Comparison of ENCODE assay signal across 9 cellular contexts in the genomic region with DNA sequence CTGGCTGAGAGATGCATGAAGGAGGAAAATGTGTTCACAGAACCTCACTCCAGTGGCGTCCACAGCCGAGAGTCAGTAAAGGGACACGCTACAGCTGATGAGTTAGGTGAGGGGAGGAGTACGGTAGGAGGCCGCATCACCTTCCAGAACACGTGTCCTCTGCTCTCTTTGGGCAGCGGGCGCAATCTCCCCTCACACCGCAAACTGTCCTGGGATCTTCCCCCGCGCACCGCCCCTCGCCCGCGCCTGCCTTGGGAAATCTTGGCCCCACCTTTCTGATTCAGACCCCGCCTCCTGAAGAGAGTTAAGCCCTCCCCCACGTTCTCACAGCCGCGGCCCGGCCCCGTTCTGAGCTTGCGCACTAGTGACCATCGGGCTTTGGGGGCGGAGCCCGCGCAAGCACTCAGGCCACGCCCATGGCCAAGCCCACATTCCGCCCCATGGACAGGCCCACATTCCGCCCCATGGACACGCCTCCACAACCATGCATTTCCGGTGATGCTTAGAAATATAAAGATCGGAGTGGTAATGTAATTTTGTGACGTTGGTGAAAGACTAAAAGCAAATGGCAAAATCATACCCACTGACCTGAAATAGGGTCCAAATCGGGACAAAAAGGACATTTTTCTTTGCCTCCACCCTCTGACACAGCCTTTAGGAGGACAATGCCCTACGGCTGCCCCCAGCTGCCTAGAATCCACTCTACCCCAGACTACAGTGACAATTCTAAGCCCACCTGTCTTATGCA. TPM values are rescaled to one million over a fixed set of nuclear protein-coding genes. Genes with fewer than 3 reads are reported as not detected.
DNase-seq lines count a peak whose midpoint lies in the region; ATAC-seq, FAIRE-seq and TF ChIP-seq lines count a peak whose summit lies in the region.
"Had no signal": no experiment of that assay in that cellular context is flagged by ENCODE, and none has a peak within 500 bp of the region (broad histone marks: within the 10 kb centered on the region; RNA-seq: fewer than 3 reads in every experiment).

No MANE protein-coding gene starts in this region.

- TF ChIP-seq RAD21 in A549 (conservative IDR thresholded peaks at IDR 0.05 in 1 of 2, IDR thresholded peaks at IDR 0.05 in 1 of 2) = no peak

- ATAC-seq in A549 = peak; percentile 87 to 94
- peak; percentile 62 for ATAC-seq in GM18870 (IDR thresholded peaks at IDR 0.05; ENCODE audit: unreplicated experiment)
- peak; percentile 87 for ATAC-seq in HG03139 (IDR thresholded peaks at IDR 0.05; ENCODE audit: unreplicated experiment)

- no peak for TF ChIP-seq EP300 in A549 (IDR thresholded peaks at IDR 0.05)

- FAIRE-seq in A549 (lab: Jason Lieb, UNC) = peak; percentile 32

- H3K4me2 ChIP-seq in A549 = peak overlapping the region; percentile 92

- WGBS in A549 (ENCODE audit: missing lambda C conversion rate) = 4% methylated on average over 22 of the region's 35 CpGs

- H3K4me1 ChIP-seq in A549 = peaks cover 30% of the 10 kb centered on the region

- H3K4me3 ChIP-seq in A549 = peak overlapping the region; percentile 59

- peak overlapping the region; percentile 68 to 84 for H3K27ac ChIP-seq in A549

- no peak for TF ChIP-seq CTCF in A549 (IDR thresholded peaks at IDR 0.05)

- H3K9me3 ChIP-seq in A549 = no peaks in the 10 kb centered on the region

- CTCF ChIA-PET in A549 (lab: Yijun Ruan, JAX) = interaction anchor here (0.8 to 1.5 kb wide), 3 partner anchors 30 to 55 kb away, joined by 3 to 5 read pairs (median 3); no protein-coding TSS in a partner anchor

- peak; percentile 61 to 93 for DNase-seq in A549 (ENCODE audit: low read depth in 1 of 2, low spot score in 1 of 2)
- peak; percentile 98 for DNase-seq in NCI-H2227 (lab: John Stamatoyannopoulos, UW; ENCODE audit: unreplicated experiment)
- DNase-seq in activated CD4-positive, CD25-positive, alpha-beta regulatory T cell (lab: John Stamatoyannopoulos, UW) = peak; percentile 54 to 71 (median 58)
- DNase-seq in central memory CD4-positive, alpha-beta T cell = peak; percentile 86
- peak; percentile 87 for DNase-seq in inferior parietal cortex (ENCODE audit: extremely low spot score)
- peak; percentile 72 for DNase-seq in smooth muscle cell of the brain vasculature (ENCODE audit: low read depth, low spot score)
- DNase-seq: DND-41 had no signal

- POLR2A ChIA-PET in A549 (lab: Yijun Ruan, JAX) = interaction anchor here (0.5 to 1.3 kb wide), 3 partner anchors 48 to 568 kb away, joined by 3 to 5 read pairs (median 3); partner anchors contain the start of gene RTL8A

- peak; percentile 50 for TF ChIP-seq POLR2A in A549 (IDR thresholded peaks at IDR 0.05; ENCODE audit: low read length)

TF ChIP-seq in A549, 52 proteins besides CTCF, POLR2A, EP300 and RAD21:
- TF ChIP-seq EHF (CRISPR knock-in tag; IDR thresholded peaks at IDR 0.05) (no peak), NPAS2 (CRISPR knock-in tag; IDR thresholded peaks at IDR 0.05; ENCODE audit: borderline replicate concordance) (no peak), ZSCAN20 (CRISPR knock-in tag; IDR thresholded peaks at IDR 0.05) (no peak), JUN (IDR thresholded peaks at IDR 0.05) (peak in 1 of 2 experiments; percentile 44; a peak in 2 of 5 replicates), REST (IDR thresholded peaks at IDR 0.05) (no peak), TFCP2L1 (CRISPR knock-in tag; IDR thresholded peaks at IDR 0.05) (0 out of 2 replicates have a peak, but pooled peaks have one; percentile 29), PHF8 (IDR thresholded peaks at IDR 0.05; ENCODE audit: borderline replicate concordance, low read depth) (peak; percentile 23; the same call in 1 of the 2 replicates)
- TF ChIP-seq, protein P1, sequence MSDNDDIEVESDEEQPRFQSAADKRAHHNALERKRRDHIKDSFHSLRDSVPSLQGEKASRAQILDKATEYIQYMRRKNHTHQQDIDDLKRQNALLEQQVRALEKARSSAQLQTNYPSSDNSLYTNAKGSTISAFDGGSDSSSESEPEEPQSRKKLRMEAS (IDR thresholded peaks at IDR 0.05) = peak; percentile 78
- TF ChIP-seq, protein P2, sequence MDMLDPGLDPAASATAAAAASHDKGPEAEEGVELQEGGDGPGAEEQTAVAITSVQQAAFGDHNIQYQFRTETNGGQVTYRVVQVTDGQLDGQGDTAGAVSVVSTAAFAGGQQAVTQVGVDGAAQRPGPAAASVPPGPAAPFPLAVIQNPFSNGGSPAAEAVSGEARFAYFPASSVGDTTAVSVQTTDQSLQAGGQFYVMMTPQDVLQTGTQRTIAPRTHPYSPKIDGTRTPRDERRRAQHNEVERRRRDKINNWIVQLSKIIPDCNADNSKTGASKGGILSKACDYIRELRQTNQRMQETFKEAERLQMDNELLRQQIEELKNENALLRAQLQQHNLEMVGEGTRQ (IDR thresholded peaks at IDR 0.05) = peak; percentile 23; the same call in 1 of the 2 replicates

RNA-seq across cellular contexts. Expression of gene SMIM10, which starts 13.3 kb away (rescaled TPM):
- polyA plus RNA-seq in A549 (2011; rRNA removed) (not detected in 2 replicates), A549 (2017; fragmentation: RNase III; extraction: RNeasy Plus Mini Kit Qiagen cat#74134 plus additional on column Dnase treatment) (0.14 to 0.26 TPM (median 0.26 TPM) in 3 replicates)
- 0.04 and 0.07 TPM in 2 replicates for polyA plus RNA-seq in A549 (2012; cell fraction: cytosol; rRNA removed)
- polyA plus RNA-seq in A549 (2012; cell fraction: nucleus; rRNA removed) = 0.07 TPM in 1 of 2 replicates, not detected in the other
- not detected in 2 replicates for polyA minus RNA-seq in A549 (2011; rRNA and poly(A)+ RNA removed)

RNA-seq across cellular contexts. Expression of gene RTL8B, which starts 18.3 kb away (rescaled TPM):
- 3.7 and 6.0 TPM in 2 replicates for polyA plus RNA-seq in A549 (2011; rRNA removed)
- 6.0 and 8.7 TPM in 2 replicates for polyA plus RNA-seq in A549 (2012; cell fraction: cytosol; rRNA removed)
- 3.6 and 6.2 TPM in 2 replicates for polyA plus RNA-seq in A549 (2012; cell fraction: nucleus; rRNA removed)
- 9.6 to 12.9 TPM (median 12.3 TPM) in 3 replicates for polyA plus RNA-seq in A549 (2017; fragmentation: RNase III; extraction: RNeasy Plus Mini Kit Qiagen cat#74134 plus additional on column Dnase treatment)
- polyA minus RNA-seq in A549 (2011; rRNA and poly(A)+ RNA removed) = 2.8 and 2.9 TPM in 2 replicates

RNA-seq across cellular contexts. Expression of gene RTL8C, which starts 28.1 kb away (rescaled TPM):
- polyA plus RNA-seq in A549 (2011; rRNA removed) (45.6 and 72.6 TPM in 2 replicates), A549 (2017; fragmentation: RNase III; extraction: RNeasy Plus Mini Kit Qiagen cat#74134 plus additional on column Dnase treatment) (109 to 123 TPM (median 109 TPM) in 3 replicates)
- 122 and 163 TPM in 2 replicates for polyA plus RNA-seq in A549 (2012; cell fraction: cytosol; rRNA removed)
- polyA plus RNA-seq in A549 (2012; cell fraction: nucleus; rRNA removed) = 159 and 185 TPM in 2 replicates
- polyA minus RNA-seq in A549 (2011; rRNA and poly(A)+ RNA removed) = 34.6 and 46.3 TPM in 2 replicates

RNA-seq across cellular contexts. Expression of gene RTL8A, which starts 47.9 kb away (rescaled TPM):
- polyA plus RNA-seq in A549 (2011; rRNA removed) = 74.8 and 142 TPM in 2 replicates
- 162 and 195 TPM in 2 replicates for polyA plus RNA-seq in A549 (2012; cell fraction: cytosol; rRNA removed)
- polyA plus RNA-seq in A549 (2012; cell fraction: nucleus; rRNA removed) = 111 and 124 TPM in 2 replicates
- polyA plus RNA-seq in A549 (2017; fragmentation: RNase III; extraction: RNeasy Plus Mini Kit Qiagen cat#74134 plus additional on column Dnase treatment) = 130 to 138 TPM (median 137 TPM) in 3 replicates
- polyA minus RNA-seq in A549 (2011; rRNA and poly(A)+ RNA removed) = 43.0 and 46.1 TPM in 2 replicates

Comparison
In these comparisons a context has a peak if more than half of its experiments do, and no peak if none do; other contexts are left out.
1. Peak in every context shown above with its lines: DNase-seq, ATAC-seq, H3K4me3 ChIP-seq and H3K27ac ChIP-seq.